20 cellular contexts compared by ENCODE assay signal in genomic region chr7:2244404-2244803, GRCh38. TPM values are rescaled to one million over a fixed set of nuclear protein-coding genes. Genes with fewer than 3 reads are reported as not detected.
DNase-seq lines count a peak whose midpoint lies in the region; ATAC-seq, FAIRE-seq and TF ChIP-seq lines count a peak whose summit lies in the region.
"Had no signal": no experiment of that assay in that cellular context is flagged by ENCODE, and none has a peak within 500 bp of the region (broad histone marks: within the 10 kb centered on the region; RNA-seq: fewer than 3 reads in every experiment).

No MANE protein-coding gene starts in this region.

- peaks cover 36% of the 10 kb centered on the region for H3K4me1 Mint-ChIP-seq in activated naive CD4-positive, alpha-beta T cell treated with anti-CD3 and anti-CD28 coated beads, Interleukin-2, amount 50 U/mL, for 24 hours
- H3K4me1 Mint-ChIP-seq in stimulated activated naive B cell treated with anti-CD40 and anti-IgM and Interleukin-4, amounts not matched to agents 10 μg/mL and 1 μg/mL and 100 μg/mL, for 72 hours, result peaks cover 52 to 90% of the 10 kb centered on the region in 2 donors
- peaks cover 62% of the 10 kb centered on the region for H3K4me1 Mint-ChIP-seq in activated naive CD4-positive, alpha-beta T cell treated with anti-CD3 and anti-CD28 coated beads, Interleukin-2, amount 10 ng/mL, durations not matched to agents 7 days and 5 days

- no peak for TF ChIP-seq CTCF in K562 (IDR thresholded peaks at IDR 0.05 in 2 of 3, conservative IDR thresholded peaks at IDR 0.05 in 1 of 3; ENCODE audit: insufficient read depth in 2 of 3, low read depth in 1 of 3, low read length in 3 of 3)
- no peak for TF ChIP-seq CTCF in stomach (IDR thresholded peaks at IDR 0.05)
- TF ChIP-seq CTCF in body of pancreas (IDR thresholded peaks at IDR 0.05), result no peak

- 92% methylated on average over 7 of the region's 15 CpGs for WGBS in K562 (ENCODE audit: insufficient coverage, low coverage, missing lambda C conversion rate)
- WGBS in stomach, 5 donors, result 76 to 82% (median 78%) methylated on average over 14 to 15 of the region's 15 CpGs
- 59 to 68% methylated on average over 12 to 15 of the region's 15 CpGs for WGBS in body of pancreas, 2 donors

- no peak for TF ChIP-seq RAD21 in K562 (CRISPR knock-in tag; conservative IDR thresholded peaks at IDR 0.05 in 1 of 2, IDR thresholded peaks at IDR 0.05 in 1 of 2)

- intact Hi-C loops in K562 (cut with micrococcal nuclease), result loop anchor here (5.0 kb wide), 1 partner anchor 58 kb away; no protein-coding TSS in a partner anchor
- intact Hi-C loops in stomach (cut with DNase I; ENCODE audit: low total_unique reads), result loop anchor here (10.0 kb wide), 1 partner anchor 100 kb away; no protein-coding TSS in a partner anchor
- intact Hi-C loops in body of pancreas (cut with DNase I), result no loop called here

- in situ Hi-C loops in K562 (cut with MboI), result no loop called here

- H3K4me3 Mint-ChIP-seq in activated naive CD4-positive, alpha-beta T cell treated with anti-CD3 and anti-CD28 coated beads, Interleukin-2, amount 50 U/mL, for 24 hours, result peak overlapping the region; percentile 26
- peak overlapping the region in 1 of 2 donors; percentile 42 for H3K4me3 Mint-ChIP-seq in stimulated activated naive B cell treated with anti-CD40 and anti-IgM and Interleukin-4, amounts not matched to agents 10 μg/mL and 1 μg/mL and 100 μg/mL, for 72 hours
- H3K4me3 Mint-ChIP-seq in activated naive CD4-positive, alpha-beta T cell treated with anti-CD3 and anti-CD28 coated beads, Interleukin-2, amount 10 ng/mL, durations not matched to agents 7 days and 5 days, result no peak overlapping the region
- H3K4me3 Mint-ChIP-seq: HFFc6 had no signal

- no TSS peak for BruUV-seq in K562 (replicated peaks; lab: Mats Ljungman, UMichigan)

- H3K4me2 ChIP-seq in K562 (ENCODE audit: insufficient read depth, low read length), result no peak overlapping the region

- H3K27me3 ChIP-seq in K562 (ENCODE audit: control insufficient read depth in 2 of 2, insufficient read depth in 2 of 2, low read length in 2 of 2) (no peaks in the 10 kb centered on the region), stomach (no peaks in the 10 kb centered on the region), body of pancreas (no peaks in the 10 kb centered on the region)
- H3K27me3 ChIP-seq: MG63, Peyer's patch had no signal

- no peak overlapping the region for H3K4me3 ChIP-seq in K562
- H3K4me3 ChIP-seq in stomach, result no peak overlapping the region
- H3K4me3 ChIP-seq in body of pancreas, result no peak overlapping the region
- H3K4me3 ChIP-seq: MG63, Peyer's patch had no signal

- ATAC-seq in K562 (no peak), body of pancreas (no peak)
- ATAC-seq in stimulated activated naive B cell treated with anti-CD40 and anti-IgM and Interleukin-4, amounts not matched to agents 10 μg/mL and 1 μg/mL and 100 μg/mL, for 72 hours (replicated peaks), result no peak

- no peaks in the 10 kb centered on the region for H4K20me1 ChIP-seq in K562 (replicated peaks; ENCODE audit: control insufficient read depth, insufficient read depth, low read length)

- H3K27me3 Mint-ChIP-seq in activated naive CD4-positive, alpha-beta T cell treated with anti-CD3 and anti-CD28 coated beads, Interleukin-2, amount 50 U/mL, for 24 hours, result no peaks in the 10 kb centered on the region
- H3K27me3 Mint-ChIP-seq in stimulated activated naive B cell treated with anti-CD40 and anti-IgM and Interleukin-4, amounts not matched to agents 10 μg/mL and 1 μg/mL and 100 μg/mL, for 72 hours, result no peaks in the 10 kb centered on the region
- H3K27me3 Mint-ChIP-seq in activated naive CD4-positive, alpha-beta T cell treated with anti-CD3 and anti-CD28 coated beads, Interleukin-2, amount 10 ng/mL, durations not matched to agents 7 days and 5 days, result no peaks in the 10 kb centered on the region

- 0 out of 2 replicates have a peak, but pooled peaks have one; percentile 40 for TF ChIP-seq POLR2A in GM12891 (IDR thresholded peaks at IDR 0.05; ENCODE audit: low read depth, low read length)
- TF ChIP-seq POLR2A in K562 (conservative IDR thresholded peaks at IDR 0.05), result no peak
- no peak for TF ChIP-seq POLR2A in stomach (IDR thresholded peaks at IDR 0.05)
- TF ChIP-seq POLR2A in body of pancreas (IDR thresholded peaks at IDR 0.05), result no peak

- peaks cover 38% of the 10 kb centered on the region for H3K79me2 ChIP-seq in K562 (ENCODE audit: control insufficient read depth, insufficient read depth, low read length)

- TF ChIP-seq EP300 in K562 (IDR thresholded peaks at IDR 0.05; ENCODE audit: low read length) (no peak), stomach (IDR thresholded peaks at IDR 0.05) (no peak)

- H2AFZ ChIP-seq in K562 (ENCODE audit: low read depth, low read length), result no peak overlapping the region

- CTCF ChIA-PET in K562 (lab: Yijun Ruan, JAX; ENCODE audit: low intra/inter-chr PET ratio), result no interaction called here
- CTCF ChIA-PET in activated naive CD4-positive, alpha-beta T cell treated with anti-CD3 and anti-CD28 coated beads, Interleukin-2, amount 10 ng/mL, durations not matched to agents 7 days and 5 days (lab: Charles Lee), result interaction anchor here (1.7 kb wide), 1 partner anchor 103 kb away, joined by 7 read pairs; no protein-coding TSS in a partner anchor

- H3K36me3 Mint-ChIP-seq in activated naive CD4-positive, alpha-beta T cell treated with anti-CD3 and anti-CD28 coated beads, Interleukin-2, amount 50 U/mL, for 24 hours, result peaks cover 1% of the 10 kb centered on the region
- H3K36me3 Mint-ChIP-seq in stimulated activated naive B cell treated with anti-CD40 and anti-IgM and Interleukin-4, amounts not matched to agents 10 μg/mL and 1 μg/mL and 100 μg/mL, for 72 hours, result peaks cover 28 to 44% of the 10 kb centered on the region in 2 donors
- H3K36me3 Mint-ChIP-seq in activated naive CD4-positive, alpha-beta T cell treated with anti-CD3 and anti-CD28 coated beads, Interleukin-2, amount 10 ng/mL, durations not matched to agents 7 days and 5 days, result peaks cover 16% of the 10 kb centered on the region

- POLR2A ChIA-PET in K562 (lab: Yijun Ruan, JAX), result interaction anchor here (1.4 to 1.7 kb wide), 2 partner anchors 8 to 11 kb away, joined by 4 to 5 read pairs; partner anchors contain the start of gene MAD1L1

- no peak overlapping the region for H3K27ac Mint-ChIP-seq in activated naive CD4-positive, alpha-beta T cell treated with anti-CD3 and anti-CD28 coated beads, Interleukin-2, amount 50 U/mL, for 24 hours
- peak overlapping the region; percentile 40 for H3K27ac Mint-ChIP-seq in stimulated activated naive B cell treated with anti-CD40 and anti-IgM and Interleukin-4, amounts not matched to agents 10 μg/mL and 1 μg/mL and 100 μg/mL, for 72 hours
- H3K27ac Mint-ChIP-seq in activated naive CD4-positive, alpha-beta T cell treated with anti-CD3 and anti-CD28 coated beads, Interleukin-2, amount 10 ng/mL, durations not matched to agents 7 days and 5 days, result no peak overlapping the region
- H3K27ac Mint-ChIP-seq: HFFc6 had no signal

- H3K4me1 ChIP-seq in K562 (replicated peaks in 1 of 2; ENCODE audit: control insufficient read depth in 2 of 2, insufficient read depth in 2 of 2, low read length in 2 of 2) (peaks cover 16 to 59% of the 10 kb centered on the region in 2 experiments; a peak in 3 of 5 replicates), stomach (peaks cover 18 to 49% (median 29%) of the 10 kb centered on the region in 4 donors), body of pancreas (peaks cover 20% of the 10 kb centered on the region)

- H3K9me1 ChIP-seq in K562 (ENCODE audit: control insufficient read depth, insufficient read depth, low read length), result no peaks in the 10 kb centered on the region

- no peak for DNase-seq in activated naive CD4-positive, alpha-beta T cell treated with Interleukin-2 at 50 U/mL for 16 hours
- no peak for DNase-seq in GM12891 (ENCODE audit: insufficient read length, low spot score)
- no peak for DNase-seq in K562 (ENCODE audit: extremely low read depth in 1 of 4, low spot score in 3 of 4)
- no peak for DNase-seq in stimulated activated naive B cell treated with anti-CD40 and anti-IgM and Interleukin-4, amounts not matched to agents 10 μg/mL and 1 μg/mL and 100 μg/mL, for 72 hours
- no peak for DNase-seq in stomach
- no peak for DNase-seq in body of pancreas
- no peak for DNase-seq in activated naive CD4-positive, alpha-beta T cell treated with anti-CD3 and anti-CD28 coated beads, Interleukin-2, amount 10 ng/mL, durations not matched to agents 7 days and 5 days
- DNase-seq: Caco-2, DMS153, HFFc6, MG63, NCI-H1105, NCI-H1694, NCI-H226, NCI-H524 treated with DMSO at 0.1 percent for 48 hours, Peyer's patch, SHP77 had no signal

- H3K36me3 ChIP-seq in K562 (ENCODE audit: control insufficient read depth, insufficient read depth, low read length) (peaks cover 22% of the 10 kb centered on the region; the same call in 2 of the 3 replicates), stomach (peaks cover 1 to 6% (median 3%) of the 10 kb centered on the region in 4 donors), body of pancreas (replicated peaks in 1 of 2; ENCODE audit: insufficient read depth in 1 of 2, low read depth in 2 of 2) (no peaks in the 10 kb centered on the region)

- H3K9ac ChIP-seq in K562 (ENCODE audit: insufficient read depth in 1 of 2, low read depth in 2 of 2, low read length in 2 of 2), result peak overlapping the region in 1 of 2 experiments; percentile 71; a peak in 1 of 4 replicates

- no peak overlapping the region for H3K27ac ChIP-seq in K562 (ENCODE audit: extremely low read depth, low read depth, low read length)
- H3K27ac ChIP-seq in stomach, result no peak overlapping the region
- no peak overlapping the region for H3K27ac ChIP-seq in body of pancreas
- H3K27ac ChIP-seq: C4-2B, Peyer's patch had no signal

- no peaks in the 10 kb centered on the region for H3K9me3 ChIP-seq in K562 (replicated peaks; ENCODE audit: control insufficient read depth, insufficient read depth, low read depth, low read length)
- H3K9me3 ChIP-seq in stomach, result no peaks in the 10 kb centered on the region
- H3K9me3 ChIP-seq in body of pancreas, result no peaks in the 10 kb centered on the region
- H3K9me3 ChIP-seq: Caco-2, MG63, Peyer's patch had no signal

- H3K9me3 Mint-ChIP-seq in activated naive CD4-positive, alpha-beta T cell treated with anti-CD3 and anti-CD28 coated beads, Interleukin-2, amount 50 U/mL, for 24 hours, result no peaks in the 10 kb centered on the region
- no peaks in the 10 kb centered on the region for H3K9me3 Mint-ChIP-seq in stimulated activated naive B cell treated with anti-CD40 and anti-IgM and Interleukin-4, amounts not matched to agents 10 μg/mL and 1 μg/mL and 100 μg/mL, for 72 hours
- no peaks in the 10 kb centered on the region for H3K9me3 Mint-ChIP-seq in activated naive CD4-positive, alpha-beta T cell treated with anti-CD3 and anti-CD28 coated beads, Interleukin-2, amount 10 ng/mL, durations not matched to agents 7 days and 5 days
- H3K9me3 Mint-ChIP-seq: HFFc6 had no signal

- FAIRE-seq in GM12891 (lab: Jason Lieb, UNC) (no peak), K562 (lab: Jason Lieb, UNC) (no peak)
- FAIRE-seq: H54 had no signal

RNA-seq across cellular contexts. Expression of gene NUDT1, which starts 2.4 kb away (rescaled TPM):
- 56.5 TPM for polyA plus RNA-seq in GM12891 (2012; ENCODE audit: low read depth, missing spikeins)
- total RNA-seq in K562 (2011; cell fraction: chromatin; rRNA removed; ENCODE audit: low replicate concordance), result 6.3 and 17.2 TPM in 2 replicates
- total RNA-seq in K562 (2011; cell fraction: nucleolus; rRNA removed), result 20.5 and 20.8 TPM in 2 replicates
- 16.0 and 16.9 TPM in 2 replicates for total RNA-seq in K562 (2011; cell fraction: nucleoplasm; rRNA removed)
- total RNA-seq in K562 (2014; rRNA removed), result 73.3 and 79.6 TPM in 2 replicates
- 12.7 and 25.8 TPM in 2 replicates for total RNA-seq in K562 (2014; rRNA removed; fragmentation: Illumina TruSeq; extraction: Trizol)
- total RNA-seq in K562 (2015; rRNA removed; fragmentation: Illumina TruSeq; extraction: Trizol), result 45.8 and 48.5 TPM in 2 replicates
- 39.3 and 44.8 TPM in 2 replicates for total RNA-seq in K562 (2021)
- polyA plus RNA-seq in K562 (2011; rRNA removed), result 26.0 and 32.1 TPM in 2 replicates
- 42.4 and 49.5 TPM in 2 replicates for polyA plus RNA-seq in K562 (2011; cell fraction: cytosol; rRNA removed)
- 35.5 and 42.6 TPM in 2 replicates for polyA plus RNA-seq in K562 (2011; cell fraction: nucleus; rRNA removed)
- 74.2 and 74.5 TPM in 2 replicates for polyA plus RNA-seq in K562 (2012)
- polyA plus RNA-seq in K562 (2014; fragmentation: Illumina TruSeq; extraction: Trizol), result 29.6 and 41.1 TPM in 2 replicates
- polyA plus RNA-seq in K562 (2014; fragmentation: Nextera tagmentation; extraction: Ambion mirVana), result 10 to 100 TPM in 1 of 2 experiments, 1 to 10 TPM in 1; 5.3 to 16.2 TPM
- 63.1 and 64.4 TPM in 2 replicates for polyA plus RNA-seq in K562 (2014; rRNA removed)
- polyA minus RNA-seq in K562 (2011; rRNA and poly(A)+ RNA removed), result 10.8 and 13.0 TPM in 2 replicates
- polyA minus RNA-seq in K562 (2011; cell fraction: cytosol; rRNA and poly(A)+ RNA removed), result 15.0 and 18.8 TPM in 2 replicates
- polyA minus RNA-seq in K562 (2011; cell fraction: nucleus; rRNA and poly(A)+ RNA removed), result 6.9 and 7.9 TPM in 2 replicates
- 1 to 10 TPM in 3 of 5 donors, not detected in 2; 4.6 to 8.1 (median 6.2) TPM for total RNA-seq in stomach
- 10 to 100 TPM; 15.9 to 37.1 (median 28.6) TPM for polyA plus RNA-seq in stomach
- total RNA-seq in body of pancreas, result 10 to 100 TPM in 1 of 2 donors, not detected in 1; 26.2 TPM

RNA-seq across cellular contexts. Expression of gene MRM2, which starts 2.4 kb away (rescaled TPM):
- polyA plus RNA-seq in GM12891 (2012; ENCODE audit: low read depth, missing spikeins), result 44.2 TPM
- total RNA-seq in K562 (2011; cell fraction: chromatin; rRNA removed; ENCODE audit: low replicate concordance), result 24.0 and 38.8 TPM in 2 replicates
- 23.0 and 36.2 TPM in 2 replicates for total RNA-seq in K562 (2011; cell fraction: nucleolus; rRNA removed)
- total RNA-seq in K562 (2011; cell fraction: nucleoplasm; rRNA removed), result 26.9 and 28.0 TPM in 2 replicates
- total RNA-seq in K562 (2014; rRNA removed), result 48.3 and 50.5 TPM in 2 replicates
- total RNA-seq in K562 (2014; rRNA removed; fragmentation: Illumina TruSeq; extraction: Trizol), result 41.7 and 43.9 TPM in 2 replicates
- total RNA-seq in K562 (2015; rRNA removed; fragmentation: Illumina TruSeq; extraction: Trizol), result 45.9 and 50.7 TPM in 2 replicates
- 47.9 and 50.2 TPM in 2 replicates for total RNA-seq in K562 (2021)
- polyA plus RNA-seq in K562 (2011; rRNA removed), result 29.3 and 32.4 TPM in 2 replicates
- polyA plus RNA-seq in K562 (2011; cell fraction: cytosol; rRNA removed), result 19.7 and 23.9 TPM in 2 replicates
- 10.7 and 12.6 TPM in 2 replicates for polyA plus RNA-seq in K562 (2011; cell fraction: nucleus; rRNA removed)
- 34.0 and 47.0 TPM in 2 replicates for polyA plus RNA-seq in K562 (2012)
- polyA plus RNA-seq in K562 (2014; fragmentation: Illumina TruSeq; extraction: Trizol), result 54.5 and 62.0 TPM in 2 replicates
- 100 to 1,000 TPM in 1 of 2 experiments, 10 to 100 TPM in 1; 70.4 to 116 TPM for polyA plus RNA-seq in K562 (2014; fragmentation: Nextera tagmentation; extraction: Ambion mirVana)
- polyA plus RNA-seq in K562 (2014; rRNA removed), result 44.1 and 50.2 TPM in 2 replicates
- polyA minus RNA-seq in K562 (2011; rRNA and poly(A)+ RNA removed), result 20.5 and 21.4 TPM in 2 replicates
- polyA minus RNA-seq in K562 (2011; cell fraction: cytosol; rRNA and poly(A)+ RNA removed), result 13.3 and 21.0 TPM in 2 replicates
- 9.2 and 13.9 TPM in 2 replicates for polyA minus RNA-seq in K562 (2011; cell fraction: nucleus; rRNA and poly(A)+ RNA removed)
- total RNA-seq in stomach, result 10 to 100 TPM in 4 of 5 donors, 1 to 10 TPM in 1; 9.9 to 19.1 (median 17.1) TPM
- polyA plus RNA-seq in stomach, result 10 to 100 TPM; 17.4 to 22.3 (median 18.7) TPM
- total RNA-seq in body of pancreas, result 1 to 10 TPM; 7.6 to 8.8 TPM

RNA-seq across cellular contexts. Expression of gene MAD1L1, which starts 11.7 kb away (rescaled TPM):
- 90.5 TPM for polyA plus RNA-seq in GM12891 (2012; ENCODE audit: low read depth, missing spikeins)
- total RNA-seq in K562 (2011; cell fraction: chromatin; rRNA removed; ENCODE audit: low replicate concordance), result 159 and 265 TPM in 2 replicates
- total RNA-seq in K562 (2011; cell fraction: nucleolus; rRNA removed), result 94.7 and 113 TPM in 2 replicates
- 88.9 and 95.8 TPM in 2 replicates for total RNA-seq in K562 (2011; cell fraction: nucleoplasm; rRNA removed)
- total RNA-seq in K562 (2014; rRNA removed), result 89.7 and 103 TPM in 2 replicates
- 6.8 and 12.3 TPM in 2 replicates for total RNA-seq in K562 (2014; rRNA removed; fragmentation: Illumina TruSeq; extraction: Trizol)
- 32.6 TPM in 2 replicates for total RNA-seq in K562 (2015; rRNA removed; fragmentation: Illumina TruSeq; extraction: Trizol)
- total RNA-seq in K562 (2021), result 67.4 and 75.3 TPM in 2 replicates
- 18.0 and 23.3 TPM in 2 replicates for polyA plus RNA-seq in K562 (2011; rRNA removed)
- 31.4 and 103 TPM in 2 replicates for polyA plus RNA-seq in K562 (2011; cell fraction: cytosol; rRNA removed)
- 23.7 and 53.1 TPM in 2 replicates for polyA plus RNA-seq in K562 (2011; cell fraction: nucleus; rRNA removed)
- polyA plus RNA-seq in K562 (2012), result 50.7 and 89.9 TPM in 2 replicates
- 11.4 and 16.7 TPM in 2 replicates for polyA plus RNA-seq in K562 (2014; fragmentation: Illumina TruSeq; extraction: Trizol)
- 1 to 10 TPM; 1.7 to 5.0 TPM for polyA plus RNA-seq in K562 (2014; fragmentation: Nextera tagmentation; extraction: Ambion mirVana)
- polyA plus RNA-seq in K562 (2014; rRNA removed), result 53.5 and 65.3 TPM in 2 replicates
- 14.5 and 17.9 TPM in 2 replicates for polyA minus RNA-seq in K562 (2011; rRNA and poly(A)+ RNA removed)
- polyA minus RNA-seq in K562 (2011; cell fraction: cytosol; rRNA and poly(A)+ RNA removed), result 34.4 and 62.5 TPM in 2 replicates
- polyA minus RNA-seq in K562 (2011; cell fraction: nucleus; rRNA and poly(A)+ RNA removed), result 21.5 and 31.9 TPM in 2 replicates
- total RNA-seq in stomach, result 100 to 1,000 TPM in 1 of 5 donors, 10 to 100 TPM in 4; 12.8 to 469 (median 25.0) TPM
- 10 to 100 TPM; 25.8 to 36.0 (median 28.7) TPM for polyA plus RNA-seq in stomach
- total RNA-seq in body of pancreas, result 10 to 100 TPM; 14.0 to 66.9 TPM
